Comparison of ENCODE assay signal across 16 cellular contexts in genomic region chrX:40299502-40300118, GRCh38.
A peak's percentile ranks its signal among the peaks of the same experiment; 100 is the strongest.
DNase-seq lines count a peak whose midpoint lies in the region; ATAC-seq and TF ChIP-seq lines count a peak whose summit lies in the region.
"Had no signal": no experiment of that assay in that cellular context is flagged by ENCODE, and none has a peak within 500 bp of the region (broad histone marks: within the 10 kb centered on the region; RNA-seq: fewer than 3 reads in every experiment).

No MANE protein-coding gene starts in this region.

- no peak for ATAC-seq in activated CD8-positive, alpha-beta T cell treated with anti-CD3 and anti-CD28 coated beads for 36 hours
- ATAC-seq in activated CD8-positive, alpha-beta T cell treated with anti-CD3 and anti-CD28 coated beads, Interleukin-2, amount 10 ng/mL, durations not matched to agents 7 days and 5 days, result no peak
- ATAC-seq in HG03159 (IDR thresholded peaks at IDR 0.05; ENCODE audit: unreplicated experiment), result no peak
- ATAC-seq: left colon had no signal

- H3K27me3 Mint-ChIP-seq in activated CD8-positive, alpha-beta T cell treated with anti-CD3 and anti-CD28 coated beads for 36 hours, result peaks cover 2% of the 10 kb centered on the region
- peaks cover 2% of the 10 kb centered on the region for H3K27me3 Mint-ChIP-seq in activated CD8-positive, alpha-beta T cell treated with anti-CD3 and anti-CD28 coated beads, Interleukin-2, amount 10 ng/mL, durations not matched to agents 7 days and 5 days (ENCODE audit: low read depth)
- H3K27me3 Mint-ChIP-seq in mesothelial cell of epicardium (ENCODE audit: low read depth), result no peaks in the 10 kb centered on the region
- H3K27me3 Mint-ChIP-seq: stimulated activated naive CD8-positive, alpha-beta T cell treated with anti-CD3 and anti-CD28 coated beads, Interleukin-15, amount 100 ng/mL, for 72 hours had no signal

- H3K36me3 Mint-ChIP-seq in activated CD8-positive, alpha-beta T cell treated with anti-CD3 and anti-CD28 coated beads for 36 hours (ENCODE audit: low read depth), result no peaks in the 10 kb centered on the region
- H3K36me3 Mint-ChIP-seq in activated CD8-positive, alpha-beta T cell treated with anti-CD3 and anti-CD28 coated beads, Interleukin-2, amount 10 ng/mL, durations not matched to agents 7 days and 5 days (ENCODE audit: low read depth), result no peaks in the 10 kb centered on the region
- H3K36me3 Mint-ChIP-seq in mesothelial cell of epicardium, result no peaks in the 10 kb centered on the region

- H3K9me3 Mint-ChIP-seq in activated CD8-positive, alpha-beta T cell treated with anti-CD3 and anti-CD28 coated beads for 36 hours, result no peaks in the 10 kb centered on the region
- no peaks in the 10 kb centered on the region for H3K9me3 Mint-ChIP-seq in activated CD8-positive, alpha-beta T cell treated with anti-CD3 and anti-CD28 coated beads, Interleukin-2, amount 10 ng/mL, durations not matched to agents 7 days and 5 days (ENCODE audit: insufficient read depth)
- peaks cover 5% of the 10 kb centered on the region for H3K9me3 Mint-ChIP-seq in mesothelial cell of epicardium
- H3K9me3 Mint-ChIP-seq: stimulated activated naive CD8-positive, alpha-beta T cell treated with anti-CD3 and anti-CD28 coated beads, Interleukin-15, amount 100 ng/mL, for 72 hours had no signal

- H3K27ac Mint-ChIP-seq in activated CD8-positive, alpha-beta T cell treated with anti-CD3 and anti-CD28 coated beads for 36 hours, result no peak overlapping the region
- no peak overlapping the region for H3K27ac Mint-ChIP-seq in activated CD8-positive, alpha-beta T cell treated with anti-CD3 and anti-CD28 coated beads, Interleukin-2, amount 10 ng/mL, durations not matched to agents 7 days and 5 days
- H3K27ac Mint-ChIP-seq in mesothelial cell of epicardium, result peak overlapping the region; percentile 74
- H3K27ac Mint-ChIP-seq: stimulated activated naive CD8-positive, alpha-beta T cell treated with anti-CD3 and anti-CD28 coated beads, Interleukin-15, amount 100 ng/mL, for 72 hours had no signal

- POLR2A ChIA-PET in activated CD8-positive, alpha-beta T cell treated with anti-CD3 and anti-CD28 coated beads for 36 hours (lab: Charles Lee), result no interaction called here
- POLR2A ChIA-PET in activated CD8-positive, alpha-beta T cell treated with anti-CD3 and anti-CD28 coated beads, Interleukin-2, amount 10 ng/mL, durations not matched to agents 7 days and 5 days (lab: Charles Lee), result interaction anchor here (0.6 kb wide), 1 partner anchor 338 kb away, joined by 3 read pairs; no protein-coding TSS in a partner anchor

- intact Hi-C loops in activated CD8-positive, alpha-beta T cell treated with anti-CD3 and anti-CD28 coated beads for 36 hours (cut with micrococcal nuclease), result no loop called here

- H3K4me1 Mint-ChIP-seq in activated CD8-positive, alpha-beta T cell treated with anti-CD3 and anti-CD28 coated beads for 36 hours (ENCODE audit: low read depth), result peaks cover 21% of the 10 kb centered on the region
- H3K4me1 Mint-ChIP-seq in activated CD8-positive, alpha-beta T cell treated with anti-CD3 and anti-CD28 coated beads, Interleukin-2, amount 10 ng/mL, durations not matched to agents 7 days and 5 days (ENCODE audit: low read depth), result peaks cover 8% of the 10 kb centered on the region
- H3K4me1 Mint-ChIP-seq in mesothelial cell of epicardium, result peaks cover 39% of the 10 kb centered on the region

- DNase-seq in activated CD8-positive, alpha-beta T cell treated with anti-CD3 and anti-CD28 coated beads for 36 hours, result peak; percentile 15
- no peak for DNase-seq in activated CD8-positive, alpha-beta T cell treated with anti-CD3 and anti-CD28 coated beads, Interleukin-2, amount 10 ng/mL, durations not matched to agents 7 days and 5 days
- DNase-seq in RPMI8226 (peak; percentile 4), mesothelial cell of epicardium (ENCODE audit: low spot score in 2 of 2, unreplicated experiment in 2 of 2) (no peak), NCI-H2227 (lab: John Stamatoyannopoulos, UW; ENCODE audit: unreplicated experiment) (no peak), HuH-7.5 (ENCODE audit: low spot score) (no peak)
- DNase-seq: activated CD4-positive, alpha-beta T cell treated with anti-CD3 and anti-CD28 coated beads, Interleukin-2, amount 50 U/mL, for 1 hour; activated gamma-delta T cell; brain microvascular endothelial cell; Calu3; hypothalamus; left colon had no signal

- H3K4me3 Mint-ChIP-seq in activated CD8-positive, alpha-beta T cell treated with anti-CD3 and anti-CD28 coated beads for 36 hours, result no peak overlapping the region
- H3K4me3 Mint-ChIP-seq in activated CD8-positive, alpha-beta T cell treated with anti-CD3 and anti-CD28 coated beads, Interleukin-2, amount 10 ng/mL, durations not matched to agents 7 days and 5 days, result no peak overlapping the region
- no peak overlapping the region for H3K4me3 Mint-ChIP-seq in mesothelial cell of epicardium
- H3K4me3 Mint-ChIP-seq: stimulated activated naive CD8-positive, alpha-beta T cell treated with anti-CD3 and anti-CD28 coated beads, Interleukin-15, amount 100 ng/mL, for 72 hours had no signal

- TF ChIP-seq CTCF in activated CD8-positive, alpha-beta T cell treated with anti-CD3 and anti-CD28 coated beads for 36 hours (IDR thresholded peaks at IDR 0.05), result no peak
- TF ChIP-seq CTCF in GM12875 (IDR thresholded peaks at IDR 0.05; ENCODE audit: borderline replicate concordance, insufficient read depth, low read depth, low read length) (no peak), mesothelial cell of epicardium (IDR thresholded peaks at IDR 0.05; ENCODE audit: unreplicated experiment) (no peak)

- H3K4me3 ChIP-seq in GM12875 (ENCODE audit: low read depth, low read length), result peak overlapping the region; percentile 6
- H3K4me3 ChIP-seq: A549 had no signal

- CTCF ChIA-PET in activated CD8-positive, alpha-beta T cell treated with anti-CD3 and anti-CD28 coated beads for 36 hours (lab: Charles Lee), result no interaction called here
- CTCF ChIA-PET in activated CD8-positive, alpha-beta T cell treated with anti-CD3 and anti-CD28 coated beads, Interleukin-2, amount 10 ng/mL, durations not matched to agents 7 days and 5 days (lab: Charles Lee), result no interaction called here

Comparison
In these comparisons a context has a peak if more than half of its experiments do, and no peak if none do; other contexts are left out.
1. DNase-seq: peak in activated CD8-positive, alpha-beta T cell treated with anti-CD3 and anti-CD28 coated beads for 36 hours (single experiment) and RPMI8226 (single experiment); none in activated CD8-positive, alpha-beta T cell treated with anti-CD3 and anti-CD28 coated beads, Interleukin-2, amount 10 ng/mL, durations not matched to agents 7 days and 5 days (single experiment), mesothelial cell of epicardium (0 of 2), NCI-H2227 (single experiment) and HuH-7.5 (single experiment).